Comparison of ENCODE assay signal across 8 cellular contexts in genomic region chr19:50906217-50906616, GRCh38. TPM values are rescaled to one million over a fixed set of nuclear protein-coding genes. Genes with fewer than 3 reads are reported as not detected.
DNase-seq lines count a peak whose midpoint lies in the region; ATAC-seq and TF ChIP-seq lines count a peak whose summit lies in the region.

No MANE protein-coding gene starts in this region.

- peaks cover 57% of the 10 kb centered on the region for H3K27me3 ChIP-seq in CD4-positive, alpha-beta T cell (ENCODE audit: control insufficient read depth, insufficient read depth, low read length)
- H3K27me3 ChIP-seq in IMR-90 (ENCODE audit: control insufficient read depth, insufficient read depth, low read length) = peaks cover 5% of the 10 kb centered on the region

- H3K4ac ChIP-seq in IMR-90 (ENCODE audit: low read depth, low read length) = no peak overlapping the region

- H2AK5ac ChIP-seq in IMR-90 (ENCODE audit: low read depth, low read length) = no peak overlapping the region

- H4K8ac ChIP-seq in IMR-90 (ENCODE audit: low read depth in 2 of 2, low read length in 2 of 2) = no peak overlapping the region

- H3K4me3 Mint-ChIP-seq in CD4-positive, alpha-beta T cell = no peak overlapping the region

- H2BK15ac ChIP-seq in IMR-90 (ENCODE audit: low read depth, low read length) = no peak overlapping the region

- H2BK5ac ChIP-seq in IMR-90 (ENCODE audit: low read depth, low read length, poor library complexity, severe bottlenecking) = no peak overlapping the region

- no peak for TF ChIP-seq POLR2A in IMR-90 (IDR thresholded peaks at IDR 0.05; ENCODE audit: low read depth, low read length)

- no peak overlapping the region for H2BK20ac ChIP-seq in IMR-90 (ENCODE audit: low read depth, low read length)

- TF ChIP-seq CTCF in CD4-positive, alpha-beta T cell (IDR thresholded peaks at IDR 0.05) = peak; percentile 25
- TF ChIP-seq CTCF in IMR-90 (conservative IDR thresholded peaks at IDR 0.05; ENCODE audit: low read depth, low read length) = peak; percentile 23

- no peak overlapping the region for H3K18ac ChIP-seq in IMR-90 (ENCODE audit: low read depth, low read length)

- H3K36me3 ChIP-seq in IMR-90 (ENCODE audit: control insufficient read depth, insufficient read depth, low read length) = no peaks in the 10 kb centered on the region

- CTCF ChIA-PET in CD4-positive, alpha-beta T cell (lab: Charles Lee) = no interaction called here
- CTCF ChIA-PET in IMR-90 (lab: Yijun Ruan, JAX) = interaction anchor here (0.8 kb wide), 1 partner anchor 12 kb away, joined by 3 read pairs; no protein-coding TSS in a partner anchor

- H3K9me1 ChIP-seq in IMR-90 (ENCODE audit: insufficient read depth, low read length) = no peaks in the 10 kb centered on the region

- intact Hi-C loops in CD4-positive, alpha-beta T cell (cut with DNase I, micrococcal nuclease) = loop anchor here in 1 of 2 experiments (2.0 kb wide), 1 partner anchor 17 kb away; no protein-coding TSS in a partner anchor
- intact Hi-C loops in IMR-90 (cut with micrococcal nuclease) = loop anchor here (1.0 kb wide), 1 partner anchor 16 kb away; no protein-coding TSS in a partner anchor

- no peak overlapping the region for H4K5ac ChIP-seq in IMR-90 (ENCODE audit: low read depth, low read length)

- no peak overlapping the region for H2BK120ac ChIP-seq in IMR-90 (ENCODE audit: low read depth, low read length)

- dilution Hi-C loops in IMR-90 (cut with HindIII; ENCODE audit: low sequenced_read_pairs, unreplicated experiment) = no loop called here

- no peak overlapping the region for H3K9ac ChIP-seq in IMR-90 (ENCODE audit: low read depth, low read length)

- no peak for ATAC-seq in CD4-positive, alpha-beta T cell (ENCODE audit: poor library complexity)
- ATAC-seq in IMR-90 (ENCODE audit: low read depth) = no peak
- ATAC-seq in GM19328 (IDR thresholded peaks at IDR 0.05; ENCODE audit: unreplicated experiment) = no peak
- no peak for ATAC-seq in HG03139 (IDR thresholded peaks at IDR 0.05; ENCODE audit: unreplicated experiment)
- ATAC-seq in GM21528 (IDR thresholded peaks at IDR 0.05; ENCODE audit: low FRiP score, unreplicated experiment) = no peak

- H3K4me3 ChIP-seq in IMR-90 (ENCODE audit: insufficient read depth, low read depth, low read length) = no peak overlapping the region

- WGBS in IMR-90 (ENCODE audit: extremely low coverage in 2 of 2, insufficient read length in 1 of 2), 2 experiments = no CpG with 5 or more reads among the region's 5 CpGs

- H2AFZ ChIP-seq in IMR-90 (replicated peaks; ENCODE audit: low read length, poor library complexity) = no peak overlapping the region

- H3K36me3 Mint-ChIP-seq in CD4-positive, alpha-beta T cell (ENCODE audit: low read depth) = no peaks in the 10 kb centered on the region

- no peak overlapping the region for H3K23ac ChIP-seq in IMR-90 (ENCODE audit: low read depth, low read length)

- H3K14ac ChIP-seq in IMR-90 (replicated peaks; ENCODE audit: low read depth, low read length) = no peak overlapping the region

- in situ Hi-C loops in IMR-90 (cut with MboI; ENCODE audit: low sequenced_read_pairs) = no loop called here

- no peaks in the 10 kb centered on the region for H3K4me1 ChIP-seq in IMR-90 (ENCODE audit: control insufficient read depth, insufficient read depth, low read length)

- no peaks in the 10 kb centered on the region for H4K20me1 ChIP-seq in IMR-90 (ENCODE audit: insufficient read depth, low read length)

- no peak overlapping the region for H3K4me2 ChIP-seq in IMR-90 (ENCODE audit: low read depth, low read length)

- H3K27ac Mint-ChIP-seq in CD4-positive, alpha-beta T cell = no peak overlapping the region

- H3K56ac ChIP-seq in IMR-90 (ENCODE audit: extremely low read depth, insufficient read depth, low read length) = no peak overlapping the region

- TF ChIP-seq RAD21 in IMR-90 (IDR thresholded peaks at IDR 0.05; ENCODE audit: low read length) = no peak

- POLR2A ChIA-PET in CD4-positive, alpha-beta T cell (lab: Charles Lee) = no interaction called here
- POLR2A ChIA-PET in IMR-90 (lab: Charles Lee; ENCODE audit: unreplicated experiment) = no interaction called here

- H3K27me3 Mint-ChIP-seq in CD4-positive, alpha-beta T cell = peaks cover 31% of the 10 kb centered on the region

- no peaks in the 10 kb centered on the region for H3K9me3 Mint-ChIP-seq in CD4-positive, alpha-beta T cell

- DNase-seq in CD4-positive, alpha-beta T cell = peak in 4 of 10 experiments; percentile 7 to 20 (median 10)
- DNase-seq in IMR-90 (no peak), iPS-NIHi7 (ENCODE audit: extremely low spot score) (peak; percentile 69), DMS153 (lab: John Stamatoyannopoulos, UW) (no peak)
- DNase-seq in activated CD8-positive, alpha-beta memory T cell treated with anti-CD3 and anti-CD28 coated beads, Interleukin-2, amount 50 U/mL, for 48 hours = peak; percentile 66

- H4K91ac ChIP-seq in IMR-90 (ENCODE audit: insufficient read depth, low read depth, low read length) = no peak overlapping the region

- H3K4me1 Mint-ChIP-seq in CD4-positive, alpha-beta T cell (ENCODE audit: low read depth) = peaks cover 8% of the 10 kb centered on the region

- no peaks in the 10 kb centered on the region for H3K79me1 ChIP-seq in IMR-90 (ENCODE audit: low read depth in 1 of 2, low read length in 2 of 2)

- no TSS peak for BruUV-seq in IMR-90 (replicated peaks; lab: Mats Ljungman, UMichigan)

- H3K27ac ChIP-seq in CD4-positive, alpha-beta T cell (ENCODE audit: low read depth, low read length) = no peak overlapping the region
- no peak overlapping the region for H3K27ac ChIP-seq in IMR-90 (ENCODE audit: insufficient read depth, low read length)

- no peak overlapping the region for H2AK9ac ChIP-seq in IMR-90 (replicated peaks; ENCODE audit: low read depth, low read length, poor library complexity)

- no peaks in the 10 kb centered on the region for H3K9me3 ChIP-seq in CD4-positive, alpha-beta T cell (ENCODE audit: control insufficient read depth, low read length)
- no peaks in the 10 kb centered on the region for H3K9me3 ChIP-seq in IMR-90 (ENCODE audit: control insufficient read depth, insufficient read depth, low read length)

TF ChIP-seq in IMR-90, 13 proteins besides CTCF, POLR2A, EP300 and RAD21:
- no peak for TF ChIP-seq MAZ (IDR thresholded peaks at IDR 0.05; ENCODE audit: borderline replicate concordance, low read depth, low read length)

RNA-seq across cellular contexts. Expression of gene KLK4, which starts 5.0 kb away (rescaled TPM):
- total RNA-seq in CD4-positive, alpha-beta T cell = not detected
- total RNA-seq in IMR-90 (2012; rRNA removed) = not detected in 2 replicates
- not detected in 2 replicates for polyA plus RNA-seq in IMR-90 (2012; rRNA removed)
- polyA plus RNA-seq in IMR-90 (2012; cell fraction: cytosol; rRNA removed) = not detected in 2 replicates
- not detected in 2 replicates for polyA plus RNA-seq in IMR-90 (2012; cell fraction: nucleus; rRNA removed; ENCODE audit: low replicate concordance)

RNA-seq across cellular contexts. Expression of gene KLK2, which starts 33.0 kb away (rescaled TPM):
- total RNA-seq in CD4-positive, alpha-beta T cell = not detected
- total RNA-seq in IMR-90 (2012; rRNA removed) = not detected in 2 replicates
- not detected in 2 replicates for polyA plus RNA-seq in IMR-90 (2012; rRNA removed)
- 0.12 TPM in 1 of 2 replicates, not detected in the other for polyA plus RNA-seq in IMR-90 (2012; cell fraction: cytosol; rRNA removed)
- polyA plus RNA-seq in IMR-90 (2012; cell fraction: nucleus; rRNA removed; ENCODE audit: low replicate concordance) = 0.19 TPM in 1 of 2 replicates, not detected in the other

RNA-seq across cellular contexts. Expression of gene KLK5, which starts 46.6 kb away (rescaled TPM):
- not detected for total RNA-seq in CD4-positive, alpha-beta T cell
- total RNA-seq in IMR-90 (2012; rRNA removed) = not detected in 2 replicates
- not detected in 2 replicates for polyA plus RNA-seq in IMR-90 (2012; rRNA removed)
- not detected in 2 replicates for polyA plus RNA-seq in IMR-90 (2012; cell fraction: cytosol; rRNA removed)
- not detected in 2 replicates for polyA plus RNA-seq in IMR-90 (2012; cell fraction: nucleus; rRNA removed; ENCODE audit: low replicate concordance)

RNA-seq across cellular contexts. Expression of gene KLK3, which starts 51.5 kb away (rescaled TPM):
- total RNA-seq in CD4-positive, alpha-beta T cell = not detected
- total RNA-seq in IMR-90 (2012; rRNA removed) = not detected in 2 replicates
- polyA plus RNA-seq in IMR-90 (2012; rRNA removed) = not detected in 2 replicates
- polyA plus RNA-seq in IMR-90 (2012; cell fraction: cytosol; rRNA removed) = not detected in 2 replicates
- polyA plus RNA-seq in IMR-90 (2012; cell fraction: nucleus; rRNA removed; ENCODE audit: low replicate concordance) = not detected in 2 replicates

Comparison
In these comparisons a context has a peak if more than half of its experiments do, and no peak if none do; other contexts are left out.
1. DNase-seq: peak in activated CD8-positive, alpha-beta memory T cell treated with anti-CD3 and anti-CD28 coated beads, Interleukin-2, amount 50 U/mL, for 48 hours (single experiment) and iPS-NIHi7 (single experiment); none in IMR-90 (single experiment) and DMS153 (single experiment).